In the genomic region with DNA sequence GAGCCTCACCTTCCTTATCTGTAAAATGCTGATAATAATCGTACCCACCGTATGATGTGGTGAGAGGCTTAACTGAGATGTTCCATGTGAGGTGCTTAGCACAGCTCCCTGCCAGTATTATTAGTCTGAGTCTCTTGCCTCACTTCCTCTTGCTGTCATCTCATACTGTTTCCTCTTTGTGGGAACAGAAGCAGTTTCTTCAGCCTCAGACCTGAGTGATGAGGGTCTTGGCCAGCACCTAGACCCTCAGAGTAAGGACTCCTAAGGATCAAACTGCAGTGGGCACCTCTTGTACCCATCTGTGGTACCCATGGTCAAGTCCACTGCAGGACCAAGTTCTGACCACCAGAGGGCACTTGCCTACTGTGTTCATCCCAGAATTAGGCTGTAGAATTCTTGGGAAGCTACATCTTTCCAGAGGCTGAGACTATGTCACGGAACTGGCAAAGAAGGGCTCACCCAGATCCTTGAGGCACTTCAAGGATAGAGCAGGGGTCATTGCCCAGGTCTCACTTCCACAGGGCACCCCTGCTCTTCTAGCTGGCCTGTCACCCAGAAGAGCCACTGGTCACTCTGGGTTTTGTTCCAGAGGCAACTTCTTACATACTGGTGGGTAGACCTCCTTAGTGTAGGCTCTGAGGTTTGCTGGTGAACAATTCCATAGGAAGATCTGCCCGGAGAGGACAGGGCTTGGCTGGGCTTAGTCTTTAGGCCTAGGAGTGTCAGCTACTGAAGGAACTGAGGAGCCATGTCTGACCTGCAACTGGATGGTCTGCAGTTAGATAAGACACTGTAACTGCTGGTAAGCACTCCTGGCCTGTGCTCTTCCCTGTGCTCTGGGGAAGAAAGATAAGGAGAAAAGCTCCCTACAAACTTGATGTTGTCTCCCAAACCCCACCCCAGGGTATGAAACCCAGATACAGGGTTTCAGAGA, we compare ENCODE assay signal across 1 cellular context.
A peak's percentile ranks its signal among the peaks of the same experiment; 100 is the strongest.
TF ChIP-seq lines count a peak whose summit lies in the region.

No MANE protein-coding gene starts in this region.

TF ChIP-seq in K562, 482 proteins besides CTCF, POLR2A, EP300 and RAD21 (continued from another document and continues in another):
- TF ChIP-seq, protein P1, sequence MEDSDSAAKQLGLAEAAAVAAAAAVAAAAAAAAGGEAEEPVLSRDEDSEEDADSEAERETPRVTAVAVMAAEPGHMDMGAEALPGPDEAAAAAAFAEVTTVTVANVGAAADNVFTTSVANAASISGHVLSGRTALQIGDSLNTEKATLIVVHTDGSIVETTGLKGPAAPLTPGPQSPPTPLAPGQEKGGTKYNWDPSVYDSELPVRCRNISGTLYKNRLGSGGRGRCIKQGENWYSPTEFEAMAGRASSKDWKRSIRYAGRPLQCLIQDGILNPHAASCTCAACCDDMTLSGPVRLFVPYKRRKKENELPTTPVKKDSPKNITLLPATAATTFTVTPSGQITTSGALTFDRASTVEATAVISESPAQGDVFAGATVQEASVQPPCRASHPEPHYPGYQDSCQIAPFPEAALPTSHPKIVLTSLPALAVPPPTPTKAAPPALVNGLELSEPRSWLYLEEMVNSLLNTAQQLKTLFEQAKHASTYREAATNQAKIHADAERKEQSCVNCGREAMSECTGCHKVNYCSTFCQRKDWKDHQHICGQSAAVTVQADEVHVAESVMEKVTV (CRISPR knock-in tag; IDR thresholded peaks at IDR 0.05), result peak; percentile 78; the same call in 1 of the 2 replicates
- TF ChIP-seq SMARCA5 (IDR thresholded peaks at IDR 0.05) (no peak), BHLHE40 (IDR thresholded peaks at IDR 0.05; ENCODE audit: low read length) (peak; percentile 52; the same call in 1 of the 2 replicates), HEY1 (CRISPR knock-in tag; IDR thresholded peaks at IDR 0.05; ENCODE audit: borderline replicate concordance) (0 out of 2 replicates have a peak, but pooled peaks have one; percentile 31), ZNF184 (CRISPR knock-in tag; IDR thresholded peaks at IDR 0.05) (no peak), GTF2A2 (tag; IDR thresholded peaks at IDR 0.05) (no peak), JUND (IDR thresholded peaks at IDR 0.05; ENCODE audit: borderline replicate concordance, low read depth, low read length) (peak; percentile 60; the same call in 1 of the 2 replicates), JUND (tag; IDR thresholded peaks at IDR 0.05; ENCODE audit: borderline replicate concordance, low read depth, low read length) (peak; percentile 62; the same call in 2 of the 3 replicates), TAF15 (IDR thresholded peaks at IDR 0.05; ENCODE audit: low read depth, low read length) (no peak), GATAD2B (IDR thresholded peaks at IDR 0.05; ENCODE audit: borderline replicate concordance) (0 out of 2 replicates have a peak, but pooled peaks have one; percentile 30), EHMT2 (IDR thresholded peaks at IDR 0.05) (peak; percentile 20; the same call in 1 of the 2 replicates), SMARCA4 (IDR thresholded peaks at IDR 0.05) (peak; percentile 92), ELF1 (tag; IDR thresholded peaks at IDR 0.05) (no peak), MTA1 (IDR thresholded peaks at IDR 0.05; ENCODE audit: borderline replicate concordance) (0 out of 2 replicates have a peak, but pooled peaks have one; percentile 28), CBFA2T3 (IDR thresholded peaks at IDR 0.05) (peak; percentile 96), MIER1 (IDR thresholded peaks at IDR 0.05; ENCODE audit: low read depth) (no peak), FOXJ2 (tag; IDR thresholded peaks at IDR 0.05) (no peak), MYC (IDR thresholded peaks at IDR 0.05; ENCODE audit: low read depth, low read length) (0 out of 2 replicates have a peak, but pooled peaks have one; percentile 32), MYC (CRISPR knock-in tag; IDR thresholded peaks at IDR 0.05; ENCODE audit: borderline replicate concordance, low read depth) (no peak), ZFX (CRISPR knock-in tag; IDR thresholded peaks at IDR 0.05) (peak; percentile 60), PML (IDR thresholded peaks at IDR 0.05; ENCODE audit: low read length) (peak; percentile 71), YY1 (IDR thresholded peaks at IDR 0.05; ENCODE audit: borderline replicate concordance in 1 of 3, control insufficient read depth in 1 of 3, extremely low read depth in 1 of 3, insufficient read depth in 3 of 3, insufficient read length in 1 of 3, insufficient replicate concordance in 2 of 3, low read depth in 1 of 3, low read length in 2 of 3) (peak in 1 of 3 experiments; percentile 40), ZNF79 (CRISPR knock-in tag; IDR thresholded peaks at IDR 0.05; ENCODE audit: low read depth) (no peak), ZBTB8A (IDR thresholded peaks at IDR 0.05; ENCODE audit: partially characterized antibody) (no peak), RBM25 (IDR thresholded peaks at IDR 0.05; ENCODE audit: low read depth, low read length, severe bottlenecking) (no peak), LCOR (CRISPR knock-in tag; IDR thresholded peaks at IDR 0.05) (0 out of 2 replicates have a peak, but pooled peaks have one; percentile 43), PURB (CRISPR knock-in tag; IDR thresholded peaks at IDR 0.05; ENCODE audit: low read depth) (no peak), PHF20 (IDR thresholded peaks at IDR 0.05; ENCODE audit: partially characterized antibody) (no peak), GABPB2 (CRISPR knock-in tag; conservative IDR thresholded peaks at IDR 0.05) (no peak), ZNF165 (CRISPR knock-in tag; IDR thresholded peaks at IDR 0.05; ENCODE audit: borderline replicate concordance) (no peak), MBD2 (IDR thresholded peaks at IDR 0.05; ENCODE audit: borderline replicate concordance, low read depth) (no peak), MAFF (IDR thresholded peaks at IDR 0.05; ENCODE audit: low read length) (no peak), MEF2A (IDR thresholded peaks at IDR 0.05; ENCODE audit: control insufficient read depth, low read depth, low read length) (no peak), MECOM (CRISPR knock-in tag; IDR thresholded peaks at IDR 0.05) (peak; percentile 94), PHB2 (IDR thresholded peaks at IDR 0.05; ENCODE audit: low read depth) (peak; percentile 29; the same call in 1 of the 2 replicates), ZNF764 (CRISPR knock-in tag; IDR thresholded peaks at IDR 0.05; ENCODE audit: low read depth) (no peak), SETDB1 (IDR thresholded peaks at IDR 0.05; ENCODE audit: low read length) (no peak), ZNF589 (CRISPR knock-in tag; IDR thresholded peaks at IDR 0.05; ENCODE audit: low read depth) (peak; percentile 62; the same call in 1 of the 2 replicates), ZNF121 (CRISPR knock-in tag; conservative IDR thresholded peaks at IDR 0.05) (no peak), TBL1XR1 (IDR thresholded peaks at IDR 0.05; ENCODE audit: low read length in 2 of 2) (peak; percentile 41 to 81; a peak in 3 of 4 replicates), TAF1 (IDR thresholded peaks at IDR 0.05; ENCODE audit: control insufficient read depth, extremely low read depth, insufficient read depth, low read length, severe bottlenecking) (no peak), CBFA2T2 (conservative IDR thresholded peaks at IDR 0.05) (peak; percentile 93), SPI1 (IDR thresholded peaks at IDR 0.05; ENCODE audit: borderline replicate concordance, low read depth, low read length) (peak; percentile 62; the same call in 1 of the 2 replicates)
- TF ChIP-seq, protein P2, sequence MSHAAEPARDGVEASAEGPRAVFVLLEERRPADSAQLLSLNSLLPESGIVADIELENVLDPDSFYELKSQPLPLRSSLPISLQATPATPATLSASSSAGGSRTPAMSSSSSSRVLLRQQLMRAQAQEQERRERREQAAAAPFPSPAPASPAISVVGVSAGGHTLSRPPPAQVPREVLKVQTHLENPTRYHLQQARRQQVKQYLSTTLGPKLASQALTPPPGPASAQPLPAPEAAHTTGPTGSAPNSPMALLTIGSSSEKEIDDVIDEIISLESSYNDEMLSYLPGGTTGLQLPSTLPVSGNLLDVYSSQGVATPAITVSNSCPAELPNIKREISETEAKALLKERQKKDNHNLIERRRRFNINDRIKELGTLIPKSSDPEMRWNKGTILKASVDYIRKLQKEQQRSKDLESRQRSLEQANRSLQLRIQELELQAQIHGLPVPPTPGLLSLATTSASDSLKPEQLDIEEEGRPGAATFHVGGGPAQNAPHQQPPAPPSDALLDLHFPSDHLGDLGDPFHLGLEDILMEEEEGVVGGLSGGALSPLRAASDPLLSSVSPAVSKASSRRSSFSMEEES (CRISPR knock-in tag; IDR thresholded peaks at IDR 0.05), result no peak
- TF ChIP-seq, protein P3, sequence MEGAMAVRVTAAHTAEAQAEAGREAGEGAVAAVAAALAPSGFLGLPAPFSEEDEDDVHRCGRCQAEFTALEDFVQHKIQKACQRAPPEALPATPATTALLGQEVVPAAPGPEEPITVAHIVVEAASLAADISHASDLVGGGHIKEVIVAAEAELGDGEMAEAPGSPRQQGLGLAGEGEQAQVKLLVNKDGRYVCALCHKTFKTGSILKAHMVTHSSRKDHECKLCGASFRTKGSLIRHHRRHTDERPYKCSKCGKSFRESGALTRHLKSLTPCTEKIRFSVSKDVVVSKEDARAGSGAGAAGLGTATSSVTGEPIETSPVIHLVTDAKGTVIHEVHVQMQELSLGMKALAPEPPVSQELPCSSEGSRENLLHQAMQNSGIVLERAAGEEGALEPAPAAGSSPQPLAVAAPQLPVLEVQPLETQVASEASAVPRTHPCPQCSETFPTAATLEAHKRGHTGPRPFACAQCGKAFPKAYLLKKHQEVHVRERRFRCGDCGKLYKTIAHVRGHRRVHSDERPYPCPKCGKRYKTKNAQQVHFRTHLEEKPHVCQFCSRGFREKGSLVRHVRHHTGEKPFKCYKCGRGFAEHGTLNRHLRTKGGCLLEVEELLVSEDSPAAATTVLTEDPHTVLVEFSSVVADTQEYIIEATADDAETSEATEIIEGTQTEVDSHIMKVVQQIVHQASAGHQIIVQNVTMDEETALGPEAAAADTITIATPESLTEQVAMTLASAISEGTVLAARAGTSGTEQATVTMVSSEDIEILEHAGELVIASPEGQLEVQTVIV (CRISPR knock-in tag; IDR thresholded peaks at IDR 0.05; ENCODE audit: borderline replicate concordance), result no peak
- TF ChIP-seq, protein P4, sequence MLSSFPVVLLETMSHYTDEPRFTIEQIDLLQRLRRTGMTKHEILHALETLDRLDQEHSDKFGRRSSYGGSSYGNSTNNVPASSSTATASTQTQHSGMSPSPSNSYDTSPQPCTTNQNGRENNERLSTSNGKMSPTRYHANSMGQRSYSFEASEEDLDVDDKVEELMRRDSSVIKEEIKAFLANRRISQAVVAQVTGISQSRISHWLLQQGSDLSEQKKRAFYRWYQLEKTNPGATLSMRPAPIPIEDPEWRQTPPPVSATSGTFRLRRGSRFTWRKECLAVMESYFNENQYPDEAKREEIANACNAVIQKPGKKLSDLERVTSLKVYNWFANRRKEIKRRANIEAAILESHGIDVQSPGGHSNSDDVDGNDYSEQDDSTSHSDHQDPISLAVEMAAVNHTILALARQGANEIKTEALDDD (IDR thresholded peaks at IDR 0.05), result peak; percentile 50; the same call in 1 of the 2 replicates
- TF ChIP-seq, protein P5, sequence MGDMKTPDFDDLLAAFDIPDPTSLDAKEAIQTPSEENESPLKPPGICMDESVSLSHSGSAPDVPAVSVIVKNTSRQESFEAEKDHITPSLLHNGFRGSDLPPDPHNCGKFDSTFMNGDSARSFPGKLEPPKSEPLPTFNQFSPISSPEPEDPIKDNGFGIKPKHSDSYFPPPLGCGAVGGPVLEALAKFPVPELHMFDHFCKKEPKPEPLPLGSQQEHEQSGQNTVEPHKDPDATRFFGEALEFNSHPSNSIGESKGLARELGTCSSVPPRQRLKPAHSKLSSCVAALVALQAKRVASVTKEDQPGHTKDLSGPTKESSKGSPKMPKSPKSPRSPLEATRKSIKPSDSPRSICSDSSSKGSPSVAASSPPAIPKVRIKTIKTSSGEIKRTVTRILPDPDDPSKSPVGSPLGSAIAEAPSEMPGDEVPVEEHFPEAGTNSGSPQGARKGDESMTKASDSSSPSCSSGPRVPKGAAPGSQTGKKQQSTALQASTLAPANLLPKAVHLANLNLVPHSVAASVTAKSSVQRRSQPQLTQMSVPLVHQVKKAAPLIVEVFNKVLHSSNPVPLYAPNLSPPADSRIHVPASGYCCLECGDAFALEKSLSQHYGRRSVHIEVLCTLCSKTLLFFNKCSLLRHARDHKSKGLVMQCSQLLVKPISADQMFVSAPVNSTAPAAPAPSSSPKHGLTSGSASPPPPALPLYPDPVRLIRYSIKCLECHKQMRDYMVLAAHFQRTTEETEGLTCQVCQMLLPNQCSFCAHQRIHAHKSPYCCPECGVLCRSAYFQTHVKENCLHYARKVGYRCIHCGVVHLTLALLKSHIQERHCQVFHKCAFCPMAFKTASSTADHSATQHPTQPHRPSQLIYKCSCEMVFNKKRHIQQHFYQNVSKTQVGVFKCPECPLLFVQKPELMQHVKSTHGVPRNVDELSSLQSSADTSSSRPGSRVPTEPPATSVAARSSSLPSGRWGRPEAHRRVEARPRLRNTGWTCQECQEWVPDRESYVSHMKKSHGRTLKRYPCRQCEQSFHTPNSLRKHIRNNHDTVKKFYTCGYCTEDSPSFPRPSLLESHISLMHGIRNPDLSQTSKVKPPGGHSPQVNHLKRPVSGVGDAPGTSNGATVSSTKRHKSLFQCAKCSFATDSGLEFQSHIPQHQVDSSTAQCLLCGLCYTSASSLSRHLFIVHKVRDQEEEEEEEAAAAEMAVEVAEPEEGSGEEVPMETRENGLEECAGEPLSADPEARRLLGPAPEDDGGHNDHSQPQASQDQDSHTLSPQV (IDR thresholded peaks at IDR 0.05), result peak; percentile 60
- TF ChIP-seq, protein P6, sequence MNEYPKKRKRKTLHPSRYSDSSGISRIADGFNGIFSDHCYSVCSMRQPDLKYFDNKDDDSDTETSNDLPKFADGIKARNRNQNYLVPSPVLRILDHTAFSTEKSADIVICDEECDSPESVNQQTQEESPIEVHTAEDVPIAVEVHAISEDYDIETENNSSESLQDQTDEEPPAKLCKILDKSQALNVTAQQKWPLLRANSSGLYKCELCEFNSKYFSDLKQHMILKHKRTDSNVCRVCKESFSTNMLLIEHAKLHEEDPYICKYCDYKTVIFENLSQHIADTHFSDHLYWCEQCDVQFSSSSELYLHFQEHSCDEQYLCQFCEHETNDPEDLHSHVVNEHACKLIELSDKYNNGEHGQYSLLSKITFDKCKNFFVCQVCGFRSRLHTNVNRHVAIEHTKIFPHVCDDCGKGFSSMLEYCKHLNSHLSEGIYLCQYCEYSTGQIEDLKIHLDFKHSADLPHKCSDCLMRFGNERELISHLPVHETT (CRISPR knock-in tag; conservative IDR thresholded peaks at IDR 0.05 in 1 of 2, IDR thresholded peaks at IDR 0.05 in 1 of 2), result 0 out of 4 replicates have a peak, but pooled peaks of 1 of the 2 experiments have one; percentile 30
- TF ChIP-seq, protein P7, sequence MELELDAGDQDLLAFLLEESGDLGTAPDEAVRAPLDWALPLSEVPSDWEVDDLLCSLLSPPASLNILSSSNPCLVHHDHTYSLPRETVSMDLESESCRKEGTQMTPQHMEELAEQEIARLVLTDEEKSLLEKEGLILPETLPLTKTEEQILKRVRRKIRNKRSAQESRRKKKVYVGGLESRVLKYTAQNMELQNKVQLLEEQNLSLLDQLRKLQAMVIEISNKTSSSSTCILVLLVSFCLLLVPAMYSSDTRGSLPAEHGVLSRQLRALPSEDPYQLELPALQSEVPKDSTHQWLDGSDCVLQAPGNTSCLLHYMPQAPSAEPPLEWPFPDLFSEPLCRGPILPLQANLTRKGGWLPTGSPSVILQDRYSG (tag; conservative IDR thresholded peaks at IDR 0.05; ENCODE audit: low read depth), result 0 out of 2 replicates have a peak, but pooled peaks have one; percentile 21
